19 cellular contexts compared by ENCODE assay signal in genomic region chr11:119983816-119984215, GRCh38.
"Had no signal": no experiment of that assay in that cellular context is flagged by ENCODE, and none has a peak within 500 bp of the region (broad histone marks: within the 10 kb centered on the region; RNA-seq: fewer than 3 reads in every experiment).

No MANE protein-coding gene starts in this region.

- H3K27me3 ChIP-seq: MG63 had no signal

- H3K4me3 ChIP-seq: MG63 had no signal

- DNase-seq: IMR-90, Karpas-422, KG1, NCI-H1092 treated with DMSO at 0.1 percent for 48 hours, NCI-H1436, NCI-H187, NCI-H2029, NCI-H2171 treated with DMSO at 0.1 percent for 48 hours, NCI-H345, NCI-H446 treated with DMSO at 0.1 percent for 48 hours, NCI-H510A treated with DMSO at 0.1 percent for 48 hours, NCI-H526, Right ventricle myocardium superior, RPMI8226, SIG-M5, SK-N-SH, T-helper 1 cell had no signal

- ATAC-seq: HepG2 had no signal

- H3K36me3 ChIP-seq: MG63 had no signal
